In the genomic region with DNA sequence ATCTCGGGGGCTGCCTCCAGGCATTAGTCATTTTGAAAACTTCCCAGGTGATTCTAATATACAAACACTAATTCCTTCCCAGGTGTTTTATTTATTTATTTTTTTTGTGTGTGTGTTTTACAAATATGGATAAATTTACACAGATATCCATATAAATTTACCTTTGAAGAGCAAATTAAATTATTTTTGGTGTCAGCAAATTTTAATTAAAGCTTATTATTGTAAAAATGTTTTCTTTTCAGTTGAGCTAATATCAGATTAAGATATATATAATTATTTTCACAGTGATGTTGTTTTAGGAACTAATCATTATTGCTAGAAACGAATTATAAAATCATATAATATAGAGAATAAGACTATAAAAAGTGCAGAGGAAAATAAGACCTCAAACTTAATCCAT, we compare ENCODE assay signal across 27 cellular contexts.
"Had no signal": no experiment of that assay in that cellular context is flagged by ENCODE, and none has a peak within 500 bp of the region (broad histone marks: within the 10 kb centered on the region; RNA-seq: fewer than 3 reads in every experiment).

No MANE protein-coding gene starts in this region.

- H3K36me3 ChIP-seq: ovary, right lobe of liver, sigmoid colon, suprapubic skin, tibial artery, transverse colon, upper lobe of right lung, uterus had no signal

- FAIRE-seq: small intestine had no signal

- H2AFZ ChIP-seq: parathyroid adenoma had no signal

- H3K4me1 ChIP-seq: parathyroid adenoma, psoas muscle, right lobe of liver, suprapubic skin, testis, transverse colon, upper lobe of right lung, uterus had no signal

- H3K9me3 ChIP-seq: ovary, psoas muscle, right lobe of liver, sigmoid colon, suprapubic skin, testis, tibial artery, transverse colon, upper lobe of right lung, uterus had no signal

- ATAC-seq: naive thymus-derived CD8-positive, alpha-beta T cell; natural killer cell treated with Interleukin-12 subunit alpha and Interleukin-12 subunit beta and Interleukin-15 and Interleukin-18, amount 100 ng/mL, for 72 hours; psoas muscle; right cardiac atrium; right lobe of liver; stimulated activated memory B cell treated with anti-CD40 and anti-IgM and Interleukin-4, amounts not matched to agents 10 μg/mL and 1 μg/mL and 100 μg/mL, for 72 hours; stimulated activated naive CD8-positive, alpha-beta T cell treated with anti-CD3 and anti-CD28 coated beads, Interleukin-15, amount 100 ng/mL, for 72 hours; stimulated activated naive CD8-positive, alpha-beta T cell treated with anti-CD3 and anti-CD28 coated beads, Interleukin-15, Interleukin-2, amounts not matched to agents 100 U/mL and 50 U/mL, for 24 hours; upper lobe of right lung had no signal

- H3K79me2 ChIP-seq: parathyroid adenoma had no signal

- H3K4me3 ChIP-seq: ovary, psoas muscle, right lobe of liver, sigmoid colon, suprapubic skin, testis, tibial artery, transverse colon, upper lobe of right lung, uterus had no signal

- H3K9ac ChIP-seq: parathyroid adenoma had no signal

- DNase-seq: naive thymus-derived CD8-positive, alpha-beta T cell; nephron progenitor cell; occipital lobe; ovary; posterior cingulate gyrus; psoas muscle; right cardiac atrium; right lobe of liver; sigmoid colon; small intestine; stimulated activated CD4-positive, alpha-beta T cell treated with anti-CD3 and anti-CD28 coated beads, Interleukin-15, amount 100 ng/mL, for 24 hours; stimulated activated CD4-positive, alpha-beta T cell treated with anti-CD3 and anti-CD28 coated beads, Interleukin-2, amount 100 ng/mL, for 24 hours; stimulated activated CD4-positive, alpha-beta T cell treated with anti-CD3 and anti-CD28 coated beads, Interleukin-2, amount 100 ng/mL, for 48 hours; stimulated activated CD4-positive, alpha-beta T cell treated with anti-CD3 and anti-CD28 coated beads, Interleukin-4, amount 100 ng/mL, for 24 hours; stimulated activated naive CD4-positive, alpha-beta T cell; stimulated activated naive CD8-positive, alpha-beta T cell treated with anti-CD3 and anti-CD28 coated beads, Interleukin-15, amount 100 ng/mL, for 72 hours; stimulated activated naive CD8-positive, alpha-beta T cell treated with anti-CD3 and anti-CD28 coated beads, Interleukin-15, Interleukin-2, amounts not matched to agents 100 U/mL and 50 U/mL, for 24 hours; substantia nigra; testis; tibial artery; transverse colon; upper lobe of right lung; uterus had no signal

- H3K27me3 ChIP-seq: ovary, right lobe of liver, sigmoid colon, suprapubic skin, testis, tibial artery, transverse colon, upper lobe of right lung, uterus had no signal

- H3K27ac ChIP-seq: ovary, parathyroid adenoma, psoas muscle, right lobe of liver, sigmoid colon, suprapubic skin, testis, tibial artery, transverse colon, upper lobe of right lung, uterus had no signal
